ENCODE assay signal across 27 cellular contexts in genomic region chr1:23502951-23503350, GRCh38.
"Had no signal": no experiment of that assay in that cellular context is flagged by ENCODE, and none has a peak within 500 bp of the region (broad histone marks: within the 10 kb centered on the region; RNA-seq: fewer than 3 reads in every experiment).

No MANE protein-coding gene starts in this region.

- FAIRE-seq: colon, endometrium, endothelial cell of umbilical vein, frontal cortex had no signal

- H3K9me3 ChIP-seq: colonic mucosa, esophagus muscularis mucosa, esophagus squamous epithelium, gastrocnemius medialis, gastroesophageal sphincter, heart left ventricle, heart right ventricle had no signal

- DNase-seq: colonic mucosa; cortex of kidney; dermis blood vessel endothelial cell; dorsolateral prefrontal cortex; effector CD4-positive, alpha-beta T cell; effector CD8-positive, alpha-beta T cell; effector memory CD4-positive, alpha-beta T cell; effector memory CD8-positive, alpha-beta T cell; endodermal cell; erythroblast; esophagus squamous epithelium; foreskin keratinocyte; foreskin melanocyte; gastrocnemius medialis; glutamatergic neuron; head of caudate nucleus; heart left ventricle; heart right ventricle had no signal

- H3K27me3 ChIP-seq: colonic mucosa, esophagus squamous epithelium, foreskin keratinocyte, gastrocnemius medialis, gastroesophageal sphincter, heart left ventricle, heart right ventricle had no signal

- H3K36me3 ChIP-seq: colonic mucosa, esophagus muscularis mucosa, gastrocnemius medialis, gastroesophageal sphincter, heart left ventricle, heart right ventricle had no signal

- H3K27ac ChIP-seq: colonic mucosa, coronary artery, dorsolateral prefrontal cortex, epithelial cell of prostate, esophagus muscularis mucosa, esophagus squamous epithelium, foreskin keratinocyte, gastrocnemius medialis, gastroesophageal sphincter, heart left ventricle, heart right ventricle had no signal

- H3K4me3 ChIP-seq: colonic mucosa, coronary artery, dorsolateral prefrontal cortex, esophagus muscularis mucosa, esophagus squamous epithelium, gastrocnemius medialis, gastroesophageal sphincter, heart left ventricle, heart right ventricle had no signal

- ATAC-seq: effector memory CD8-positive, alpha-beta T cell; esophagus mucosa; foreskin keratinocyte; gastrocnemius medialis; gastroesophageal sphincter; heart left ventricle; heart right ventricle had no signal

- H3K4me1 ChIP-seq: colonic mucosa, esophagus muscularis mucosa, foreskin keratinocyte, gastrocnemius medialis, gastroesophageal sphincter, heart left ventricle had no signal
